In the genomic region with DNA sequence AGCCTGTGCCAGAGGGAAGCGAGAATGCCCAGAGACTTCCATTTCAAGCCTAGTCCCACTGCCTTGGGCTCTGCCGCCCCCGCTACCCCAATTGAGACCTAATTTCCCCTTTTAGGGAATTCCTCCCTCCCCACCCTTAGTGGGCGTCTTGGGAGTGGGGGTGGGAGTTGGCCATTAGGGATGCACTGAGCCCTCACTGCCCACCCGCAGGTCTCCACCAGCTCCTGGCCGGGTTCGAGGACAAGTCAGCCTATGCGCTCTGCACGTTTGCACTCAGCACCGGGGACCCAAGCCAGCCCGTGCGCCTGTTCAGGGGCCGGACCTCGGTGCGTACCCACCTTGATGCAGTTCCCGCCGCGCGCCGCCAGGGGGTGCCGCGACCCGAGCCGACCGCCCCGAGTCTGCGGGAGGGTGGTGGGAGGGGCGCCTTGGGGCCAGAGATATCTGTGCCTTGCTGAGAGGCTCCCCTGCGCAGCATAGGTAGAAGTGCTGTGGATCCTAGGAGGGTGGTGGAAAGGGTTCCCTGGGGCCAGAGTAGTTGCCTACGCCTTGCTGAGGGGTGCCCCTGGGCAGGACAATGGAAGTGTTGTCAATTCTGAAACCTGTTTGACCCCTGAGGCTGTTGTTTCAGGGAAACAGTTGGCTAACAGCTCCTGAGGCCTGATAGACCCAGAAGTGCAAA, we compare ENCODE assay signal across 1 cellular context.
A peak's percentile ranks its signal among the peaks of the same experiment; 100 is the strongest.
TF ChIP-seq lines count a peak whose summit lies in the region.

No MANE protein-coding gene starts in this region.

TF ChIP-seq in HepG2, 621 proteins besides CTCF, POLR2A, EP300 and RAD21 (continued from another document and continues in another):
- TF ChIP-seq, protein P1, sequence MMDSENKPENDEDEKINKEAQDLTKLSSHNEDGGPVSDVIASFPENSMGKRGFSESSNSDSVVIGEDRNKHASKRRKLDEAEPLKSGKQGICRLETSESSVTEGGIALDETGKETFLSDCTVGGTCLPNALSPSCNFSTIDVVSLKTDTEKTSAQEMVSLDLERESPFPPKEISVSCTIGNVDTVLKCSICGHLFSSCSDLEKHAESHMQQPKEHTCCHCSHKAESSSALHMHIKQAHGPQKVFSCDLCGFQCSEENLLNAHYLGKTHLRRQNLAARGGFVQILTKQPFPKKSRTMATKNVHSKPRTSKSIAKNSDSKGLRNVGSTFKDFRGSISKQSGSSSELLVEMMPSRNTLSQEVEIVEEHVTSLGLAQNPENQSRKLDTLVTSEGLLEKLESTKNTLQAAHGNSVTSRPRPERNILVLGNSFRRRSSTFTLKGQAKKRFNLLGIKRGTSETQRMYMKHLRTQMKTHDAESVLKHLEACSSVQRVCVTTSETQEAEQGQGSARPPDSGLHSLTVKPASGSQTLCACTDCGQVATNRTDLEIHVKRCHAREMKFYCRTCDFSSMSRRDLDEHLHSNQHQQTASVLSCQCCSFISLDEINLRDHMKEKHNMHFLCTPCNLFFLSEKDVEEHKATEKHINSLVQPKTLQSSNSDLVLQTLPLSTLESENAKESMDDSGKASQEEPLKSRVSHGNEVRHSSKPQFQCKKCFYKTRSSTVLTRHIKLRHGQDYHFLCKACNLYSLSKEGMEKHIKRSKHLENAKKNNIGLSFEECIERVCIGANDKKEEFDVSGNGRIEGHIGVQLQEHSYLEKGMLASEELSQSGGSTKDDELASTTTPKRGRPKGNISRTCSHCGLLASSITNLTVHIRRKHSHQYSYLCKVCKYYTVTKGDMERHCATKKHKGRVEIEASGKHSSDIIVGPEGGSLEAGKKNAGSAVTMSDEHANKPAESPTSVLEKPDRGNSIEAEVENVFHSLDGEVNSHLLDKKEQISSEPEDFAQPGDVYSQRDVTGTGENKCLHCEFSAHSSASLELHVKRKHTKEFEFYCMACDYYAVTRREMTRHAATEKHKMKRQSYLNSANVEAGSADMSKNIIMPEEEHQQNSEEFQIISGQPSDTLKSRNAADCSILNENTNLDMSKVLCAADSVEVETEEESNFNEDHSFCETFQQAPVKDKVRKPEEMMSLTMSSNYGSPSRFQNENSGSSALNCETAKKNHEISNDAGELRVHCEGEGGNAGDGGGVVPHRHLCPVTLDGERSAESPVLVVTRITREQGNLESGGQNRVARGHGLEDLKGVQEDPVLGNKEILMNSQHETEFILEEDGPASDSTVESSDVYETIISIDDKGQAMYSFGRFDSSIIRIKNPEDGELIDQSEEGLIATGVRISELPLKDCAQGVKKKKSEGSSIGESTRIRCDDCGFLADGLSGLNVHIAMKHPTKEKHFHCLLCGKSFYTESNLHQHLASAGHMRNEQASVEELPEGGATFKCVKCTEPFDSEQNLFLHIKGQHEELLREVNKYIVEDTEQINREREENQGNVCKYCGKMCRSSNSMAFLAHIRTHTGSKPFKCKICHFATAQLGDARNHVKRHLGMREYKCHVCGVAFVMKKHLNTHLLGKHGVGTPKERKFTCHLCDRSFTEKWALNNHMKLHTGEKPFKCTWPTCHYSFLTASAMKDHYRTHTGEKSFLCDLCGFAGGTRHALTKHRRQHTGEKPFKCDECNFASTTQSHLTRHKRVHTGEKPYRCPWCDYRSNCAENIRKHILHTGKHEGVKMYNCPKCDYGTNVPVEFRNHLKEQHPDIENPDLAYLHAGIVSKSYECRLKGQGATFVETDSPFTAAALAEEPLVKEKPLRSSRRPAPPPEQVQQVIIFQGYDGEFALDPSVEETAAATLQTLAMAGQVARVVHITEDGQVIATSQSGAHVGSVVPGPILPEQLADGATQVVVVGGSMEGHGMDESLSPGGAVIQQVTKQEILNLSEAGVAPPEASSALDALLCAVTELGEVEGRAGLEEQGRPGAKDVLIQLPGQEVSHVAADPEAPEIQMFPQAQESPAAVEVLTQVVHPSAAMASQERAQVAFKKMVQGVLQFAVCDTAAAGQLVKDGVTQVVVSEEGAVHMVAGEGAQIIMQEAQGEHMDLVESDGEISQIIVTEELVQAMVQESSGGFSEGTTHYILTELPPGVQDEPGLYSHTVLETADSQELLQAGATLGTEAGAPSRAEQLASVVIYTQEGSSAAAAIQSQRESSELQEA (CRISPR knock-in tag; IDR thresholded peaks at IDR 0.05; ENCODE audit: not compliant biosample characterization) = peak; percentile 46
- TF ChIP-seq ZNF264 (CRISPR knock-in tag; IDR thresholded peaks at IDR 0.05) (0 out of 2 replicates have a peak, but pooled peaks have one; percentile 68), CREM (IDR thresholded peaks at IDR 0.05) (no peak), CREM (CRISPR knock-in tag; IDR thresholded peaks at IDR 0.05) (no peak), ZNF572 (CRISPR knock-in tag; IDR thresholded peaks at IDR 0.05) (peak; percentile 97), MED13 (CRISPR knock-in tag; IDR thresholded peaks at IDR 0.05) (no peak; the same call in 1 of the 2 replicates), ZNF343 (CRISPR knock-in tag; IDR thresholded peaks at IDR 0.05) (0 out of 2 replicates have a peak, but pooled peaks have one; percentile 39), TGIF2 (CRISPR knock-in tag; IDR thresholded peaks at IDR 0.05) (no peak), ZNF570 (CRISPR knock-in tag; IDR thresholded peaks at IDR 0.05; ENCODE audit: borderline replicate concordance) (no peak), ARNT2 (CRISPR knock-in tag; IDR thresholded peaks at IDR 0.05; ENCODE audit: low read depth) (peak; percentile 84; the same call in 1 of the 2 replicates), NKX3-1 (CRISPR knock-in tag; IDR thresholded peaks at IDR 0.05) (no peak; the same call in 1 of the 2 replicates), CREB1 (IDR thresholded peaks at IDR 0.05) (no peak), CREB1 (CRISPR knock-in tag; IDR thresholded peaks at IDR 0.05) (no peak), TCF7 (IDR thresholded peaks at IDR 0.05; ENCODE audit: low read depth) (no peak), TBL1XR1 (IDR thresholded peaks at IDR 0.05; ENCODE audit: borderline replicate concordance, low read length, partially characterized antibody) (peak; percentile 57), CENPT (CRISPR knock-in tag; IDR thresholded peaks at IDR 0.05; ENCODE audit: low read depth) (0 out of 2 replicates have a peak, but pooled peaks have one; percentile 46), RBM22 (optimal IDR thresholded peaks at IDR 0.05; ENCODE audit: low read length) (no peak), BORCS8-MEF2B (CRISPR knock-in tag; IDR thresholded peaks at IDR 0.05) (peak; percentile 89), ZNF567 (CRISPR knock-in tag; IDR thresholded peaks at IDR 0.05; ENCODE audit: borderline replicate concordance) (0 out of 2 replicates have a peak, but pooled peaks have one; percentile 66), ZNF17 (CRISPR knock-in tag; IDR thresholded peaks at IDR 0.05) (no peak), ZNF777 (CRISPR knock-in tag; IDR thresholded peaks at IDR 0.05) (no peak; the same call in 1 of the 2 replicates), PTBP1 (IDR thresholded peaks at IDR 0.05; ENCODE audit: low read depth, low read length, poor library complexity, severe bottlenecking) (no peak), HNRNPLL (IDR thresholded peaks at IDR 0.05; ENCODE audit: low read depth, low read length, poor library complexity, severe bottlenecking) (peak; percentile 78), TCF12 (IDR thresholded peaks at IDR 0.05) (no peak), TCF12 (CRISPR knock-in tag; IDR thresholded peaks at IDR 0.05) (no peak; the same call in 1 of the 2 replicates), ISL2 (CRISPR knock-in tag; IDR thresholded peaks at IDR 0.05) (peak; percentile 74), DNMT3B (CRISPR knock-in tag; conservative IDR thresholded peaks at IDR 0.05) (0 out of 2 replicates have a peak, but pooled peaks have one; percentile 53), ISX (CRISPR knock-in tag; conservative IDR thresholded peaks at IDR 0.05) (no peak), RELA (CRISPR knock-in tag; IDR thresholded peaks at IDR 0.05) (peak; percentile 96), ZNF550 (CRISPR knock-in tag; IDR thresholded peaks at IDR 0.05; ENCODE audit: borderline replicate concordance) (no peak), MATR3 (CRISPR knock-in tag; IDR thresholded peaks at IDR 0.05) (no peak), MED8 (CRISPR knock-in tag; IDR thresholded peaks at IDR 0.05; ENCODE audit: insufficient replicate concordance) (no peak), HDAC1 (CRISPR knock-in tag; IDR thresholded peaks at IDR 0.05) (peak; percentile 79), WIZ (CRISPR knock-in tag; IDR thresholded peaks at IDR 0.05) (peak; percentile 74; the same call in 1 of the 2 replicates)
- TF ChIP-seq, protein P2, sequence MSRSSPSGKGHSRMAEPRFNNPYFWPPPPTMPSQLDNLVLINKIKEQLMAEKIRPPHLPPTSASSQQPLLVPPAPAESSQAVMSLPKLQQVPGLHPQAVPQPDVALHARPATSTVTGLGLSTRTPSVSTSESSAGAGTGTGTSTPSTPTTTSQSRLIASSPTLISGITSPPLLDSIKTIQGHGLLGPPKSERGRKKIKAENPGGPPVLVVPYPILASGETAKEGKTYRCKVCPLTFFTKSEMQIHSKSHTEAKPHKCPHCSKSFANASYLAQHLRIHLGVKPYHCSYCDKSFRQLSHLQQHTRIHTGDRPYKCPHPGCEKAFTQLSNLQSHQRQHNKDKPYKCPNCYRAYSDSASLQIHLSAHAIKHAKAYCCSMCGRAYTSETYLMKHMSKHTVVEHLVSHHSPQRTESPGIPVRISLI (CRISPR knock-in tag; IDR thresholded peaks at IDR 0.05; ENCODE audit: borderline replicate concordance) = peak; percentile 37; the same call in 1 of the 2 replicates
- TF ChIP-seq, protein P3, sequence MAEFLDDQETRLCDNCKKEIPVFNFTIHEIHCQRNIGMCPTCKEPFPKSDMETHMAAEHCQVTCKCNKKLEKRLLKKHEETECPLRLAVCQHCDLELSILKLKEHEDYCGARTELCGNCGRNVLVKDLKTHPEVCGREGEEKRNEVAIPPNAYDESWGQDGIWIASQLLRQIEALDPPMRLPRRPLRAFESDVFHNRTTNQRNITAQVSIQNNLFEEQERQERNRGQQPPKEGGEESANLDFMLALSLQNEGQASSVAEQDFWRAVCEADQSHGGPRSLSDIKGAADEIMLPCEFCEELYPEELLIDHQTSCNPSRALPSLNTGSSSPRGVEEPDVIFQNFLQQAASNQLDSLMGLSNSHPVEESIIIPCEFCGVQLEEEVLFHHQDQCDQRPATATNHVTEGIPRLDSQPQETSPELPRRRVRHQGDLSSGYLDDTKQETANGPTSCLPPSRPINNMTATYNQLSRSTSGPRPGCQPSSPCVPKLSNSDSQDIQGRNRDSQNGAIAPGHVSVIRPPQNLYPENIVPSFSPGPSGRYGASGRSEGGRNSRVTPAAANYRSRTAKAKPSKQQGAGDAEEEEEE (CRISPR knock-in tag; IDR thresholded peaks at IDR 0.05; ENCODE audit: borderline replicate concordance) = no peak
- TF ChIP-seq, protein P4, sequence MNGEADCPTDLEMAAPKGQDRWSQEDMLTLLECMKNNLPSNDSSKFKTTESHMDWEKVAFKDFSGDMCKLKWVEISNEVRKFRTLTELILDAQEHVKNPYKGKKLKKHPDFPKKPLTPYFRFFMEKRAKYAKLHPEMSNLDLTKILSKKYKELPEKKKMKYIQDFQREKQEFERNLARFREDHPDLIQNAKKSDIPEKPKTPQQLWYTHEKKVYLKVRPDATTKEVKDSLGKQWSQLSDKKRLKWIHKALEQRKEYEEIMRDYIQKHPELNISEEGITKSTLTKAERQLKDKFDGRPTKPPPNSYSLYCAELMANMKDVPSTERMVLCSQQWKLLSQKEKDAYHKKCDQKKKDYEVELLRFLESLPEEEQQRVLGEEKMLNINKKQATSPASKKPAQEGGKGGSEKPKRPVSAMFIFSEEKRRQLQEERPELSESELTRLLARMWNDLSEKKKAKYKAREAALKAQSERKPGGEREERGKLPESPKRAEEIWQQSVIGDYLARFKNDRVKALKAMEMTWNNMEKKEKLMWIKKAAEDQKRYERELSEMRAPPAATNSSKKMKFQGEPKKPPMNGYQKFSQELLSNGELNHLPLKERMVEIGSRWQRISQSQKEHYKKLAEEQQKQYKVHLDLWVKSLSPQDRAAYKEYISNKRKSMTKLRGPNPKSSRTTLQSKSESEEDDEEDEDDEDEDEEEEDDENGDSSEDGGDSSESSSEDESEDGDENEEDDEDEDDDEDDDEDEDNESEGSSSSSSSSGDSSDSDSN (CRISPR knock-in tag; IDR thresholded peaks at IDR 0.05) = peak; percentile 82
- TF ChIP-seq, protein P5, sequence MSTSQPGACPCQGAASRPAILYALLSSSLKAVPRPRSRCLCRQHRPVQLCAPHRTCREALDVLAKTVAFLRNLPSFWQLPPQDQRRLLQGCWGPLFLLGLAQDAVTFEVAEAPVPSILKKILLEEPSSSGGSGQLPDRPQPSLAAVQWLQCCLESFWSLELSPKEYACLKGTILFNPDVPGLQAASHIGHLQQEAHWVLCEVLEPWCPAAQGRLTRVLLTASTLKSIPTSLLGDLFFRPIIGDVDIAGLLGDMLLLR (CRISPR knock-in tag; IDR thresholded peaks at IDR 0.05) = peak; percentile 78; the same call in 1 of the 2 replicates
- TF ChIP-seq, protein P6, sequence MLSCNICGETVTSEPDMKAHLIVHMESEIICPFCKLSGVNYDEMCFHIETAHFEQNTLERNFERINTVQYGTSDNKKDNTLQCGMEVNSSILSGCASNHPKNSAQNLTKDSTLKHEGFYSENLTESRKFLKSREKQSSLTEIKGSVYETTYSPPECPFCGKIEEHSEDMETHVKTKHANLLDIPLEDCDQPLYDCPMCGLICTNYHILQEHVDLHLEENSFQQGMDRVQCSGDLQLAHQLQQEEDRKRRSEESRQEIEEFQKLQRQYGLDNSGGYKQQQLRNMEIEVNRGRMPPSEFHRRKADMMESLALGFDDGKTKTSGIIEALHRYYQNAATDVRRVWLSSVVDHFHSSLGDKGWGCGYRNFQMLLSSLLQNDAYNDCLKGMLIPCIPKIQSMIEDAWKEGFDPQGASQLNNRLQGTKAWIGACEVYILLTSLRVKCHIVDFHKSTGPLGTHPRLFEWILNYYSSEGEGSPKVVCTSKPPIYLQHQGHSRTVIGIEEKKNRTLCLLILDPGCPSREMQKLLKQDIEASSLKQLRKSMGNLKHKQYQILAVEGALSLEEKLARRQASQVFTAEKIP (CRISPR knock-in tag; IDR thresholded peaks at IDR 0.05; ENCODE audit: borderline replicate concordance) = no peak
- TF ChIP-seq, protein P7, sequence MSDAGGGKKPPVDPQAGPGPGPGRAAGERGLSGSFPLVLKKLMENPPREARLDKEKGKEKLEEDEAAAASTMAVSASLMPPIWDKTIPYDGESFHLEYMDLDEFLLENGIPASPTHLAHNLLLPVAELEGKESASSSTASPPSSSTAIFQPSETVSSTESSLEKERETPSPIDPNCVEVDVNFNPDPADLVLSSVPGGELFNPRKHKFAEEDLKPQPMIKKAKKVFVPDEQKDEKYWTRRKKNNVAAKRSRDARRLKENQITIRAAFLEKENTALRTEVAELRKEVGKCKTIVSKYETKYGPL (CRISPR knock-in tag; IDR thresholded peaks at IDR 0.05) = no peak
- TF ChIP-seq, protein P8, sequence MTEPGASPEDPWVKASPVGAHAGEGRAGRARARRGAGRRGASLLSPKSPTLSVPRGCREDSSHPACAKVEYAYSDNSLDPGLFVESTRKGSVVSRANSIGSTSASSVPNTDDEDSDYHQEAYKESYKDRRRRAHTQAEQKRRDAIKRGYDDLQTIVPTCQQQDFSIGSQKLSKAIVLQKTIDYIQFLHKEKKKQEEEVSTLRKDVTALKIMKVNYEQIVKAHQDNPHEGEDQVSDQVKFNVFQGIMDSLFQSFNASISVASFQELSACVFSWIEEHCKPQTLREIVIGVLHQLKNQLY (CRISPR knock-in tag; IDR thresholded peaks at IDR 0.05) = peak; percentile 60; the same call in 1 of the 2 replicates
